Comparison of ENCODE assay signal across 10 cellular contexts in genomic region chr12:84913151-84913550, GRCh38. TPM values are rescaled to one million over a fixed set of nuclear protein-coding genes. Genes with fewer than 3 reads are reported as not detected.
DNase-seq lines count a peak whose midpoint lies in the region; ATAC-seq and TF ChIP-seq lines count a peak whose summit lies in the region.
"Had no signal": no experiment of that assay in that cellular context is flagged by ENCODE, and none has a peak within 500 bp of the region (broad histone marks: within the 10 kb centered on the region; RNA-seq: fewer than 3 reads in every experiment).

No MANE protein-coding gene starts in this region.

- H3F3A ChIP-seq in neural progenitor cell (ENCODE audit: low read depth), result peaks cover 19% of the 10 kb centered on the region

- peak overlapping the region; percentile 97 for H3K4me2 ChIP-seq in neural progenitor cell

- DNase-seq in AG10803 (ENCODE audit: low read depth) (no peak), NCI-H82 (lab: John Stamatoyannopoulos, UW) (peak; percentile 73), epithelial cell of prostate (ENCODE audit: low read depth, low spot score) (no peak), neural progenitor cell (ENCODE audit: low spot score) (peak; percentile 48), cortex of kidney (lab: John Stamatoyannopoulos, UW) (no peak)
- no peak for DNase-seq in stimulated activated CD4-positive, alpha-beta T cell treated with anti-CD3 and anti-CD28 coated beads, Interleukin-4, amount 100 ng/mL, for 24 hours

- H3K27ac ChIP-seq in epithelial cell of prostate, result peak overlapping the region; percentile 54
- H3K27ac ChIP-seq in neural progenitor cell, result no peak overlapping the region
- H3K27ac ChIP-seq: VCaP had no signal

- ATAC-seq in HG03469 (IDR thresholded peaks at IDR 0.05; ENCODE audit: unreplicated experiment) (no peak), GM21360 (IDR thresholded peaks at IDR 0.05; ENCODE audit: unreplicated experiment) (no peak)

- H3K36me3 ChIP-seq in neural progenitor cell, result no peaks in the 10 kb centered on the region

- peaks cover 28% of the 10 kb centered on the region for H3K27me3 ChIP-seq in neural progenitor cell

- peaks cover 17% of the 10 kb centered on the region for H3K4me1 Mint-ChIP-seq in neural progenitor cell

- H2AFZ ChIP-seq in neural progenitor cell (replicated peaks), result peak overlapping the region; percentile 86

- peak overlapping the region; percentile 68 for H3K4me3 ChIP-seq in AG10803 (ENCODE audit: low read length)
- peak overlapping the region; percentile 85 for H3K4me3 ChIP-seq in neural progenitor cell

- H3K9me3 ChIP-seq in neural progenitor cell (ENCODE audit: low read depth), result no peaks in the 10 kb centered on the region

- H3K4me1 ChIP-seq in neural progenitor cell, result peaks cover 6% of the 10 kb centered on the region

- peaks cover 16% of the 10 kb centered on the region for H3K79me2 ChIP-seq in neural progenitor cell (ENCODE audit: low read depth)

- peak overlapping the region; percentile 96 for H3K4me3 Mint-ChIP-seq in neural progenitor cell
- H3K4me3 Mint-ChIP-seq: dendritic cell treated with granulocyte-macrophage colony-stimulating factor and Interleukin-4, amounts not matched to agents 40 ng/mL and 50 ng/mL, for 4 days had no signal

- no peaks in the 10 kb centered on the region for H3K36me3 Mint-ChIP-seq in neural progenitor cell

- H3K27ac Mint-ChIP-seq in neural progenitor cell, result no peak overlapping the region
- H3K27ac Mint-ChIP-seq: dendritic cell treated with granulocyte-macrophage colony-stimulating factor and Interleukin-4, amounts not matched to agents 40 ng/mL and 50 ng/mL, for 4 days had no signal

- no peak overlapping the region for H3K9ac ChIP-seq in neural progenitor cell

- H3K27me3 Mint-ChIP-seq in neural progenitor cell (ENCODE audit: insufficient read depth, low read depth), result peaks cover 9% of the 10 kb centered on the region

- TF ChIP-seq CTCF in AG10803 (conservative IDR thresholded peaks at IDR 0.05; ENCODE audit: low read length) (no peak), neural progenitor cell (IDR thresholded peaks at IDR 0.05) (no peak)

- no peaks in the 10 kb centered on the region for H3K9me3 Mint-ChIP-seq in neural progenitor cell
- H3K9me3 Mint-ChIP-seq: dendritic cell treated with granulocyte-macrophage colony-stimulating factor and Interleukin-4, amounts not matched to agents 40 ng/mL and 50 ng/mL, for 4 days had no signal

- H4K20me1 ChIP-seq in neural progenitor cell (ENCODE audit: low read depth), result no peaks in the 10 kb centered on the region

RNA-seq across cellular contexts. Expression of gene SLC6A15, which starts 0.6 kb away (rescaled TPM):
- total RNA-seq in neural progenitor cell (ENCODE audit: low replicate concordance), result 15.1 and 25.4 TPM in 2 replicates

Comparison
In these comparisons a context has a peak if more than half of its experiments do, and no peak if none do; other contexts are left out.
1. DNase-seq: peak in NCI-H82 (single experiment) and neural progenitor cell (single experiment); none in AG10803 (single experiment), epithelial cell of prostate (single experiment), cortex of kidney (single experiment) and stimulated activated CD4-positive, alpha-beta T cell treated with anti-CD3 and anti-CD28 coated beads, Interleukin-4, amount 100 ng/mL, for 24 hours (single experiment).